25 cellular contexts compared by ENCODE assay signal in the genomic region with DNA sequence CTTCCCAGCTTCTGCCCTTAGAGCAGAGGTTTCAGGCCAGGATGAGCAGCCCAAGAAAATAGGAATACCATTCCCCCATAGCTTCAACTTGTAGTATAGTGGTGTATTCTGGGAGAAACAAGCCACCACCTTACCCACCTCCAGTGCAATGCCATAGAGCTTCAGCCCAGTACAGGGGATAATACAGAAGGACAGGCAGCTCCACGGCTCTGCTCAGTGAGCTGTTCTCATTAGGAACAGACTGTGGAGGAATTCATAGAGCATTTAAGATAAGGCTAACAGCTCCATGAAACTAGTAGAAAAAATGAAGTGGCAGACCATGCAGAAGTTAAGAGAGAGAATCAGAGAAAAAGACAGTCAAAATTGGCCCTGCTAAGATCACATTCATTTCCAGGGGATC.
"Had no signal": no experiment of that assay in that cellular context is flagged by ENCODE, and none has a peak within 500 bp of the region (broad histone marks: within the 10 kb centered on the region; RNA-seq: fewer than 3 reads in every experiment).

No MANE protein-coding gene starts in this region.

- H3K4me3 ChIP-seq: pancreas, prostate gland, right lobe of liver, sigmoid colon, stomach, thoracic aorta, thyroid gland, tibial nerve, upper lobe of left lung, vagina had no signal

- H3K36me3 ChIP-seq: neutrophil, pancreas, prostate gland, right lobe of liver, sigmoid colon, stomach, thoracic aorta, thyroid gland, tibial nerve, upper lobe of left lung, vagina had no signal

- H3K9me3 ChIP-seq: neutrophil, pancreas, prostate gland, right lobe of liver, sigmoid colon, thoracic aorta, thyroid gland, upper lobe of left lung, vagina had no signal

- DNase-seq: nephron progenitor cell; nucleus accumbens; pancreas; retina; right cardiac atrium; right lobe of liver; sigmoid colon; small intestine; stimulated activated CD4-positive, alpha-beta T cell treated with anti-CD3 and anti-CD28 coated beads, Interleukin-15, amount 100 ng/mL, for 24 hours; stimulated activated CD4-positive, alpha-beta T cell treated with anti-CD3 and anti-CD28 coated beads, Interleukin-2, amount 100 ng/mL, for 24 hours; stimulated activated CD4-positive, alpha-beta T cell treated with anti-CD3 and anti-CD28 coated beads, Interleukin-2, amount 100 ng/mL, for 48 hours; stimulated activated CD4-positive, alpha-beta T cell treated with anti-CD3 and anti-CD28 coated beads, Interleukin-4, amount 100 ng/mL, for 24 hours; stimulated activated naive B cell treated with anti-CD40 and anti-IgM and Interleukin-4, amounts not matched to agents 10 μg/mL and 1 μg/mL and 100 μg/mL, for 72 hours; stimulated activated naive CD4-positive, alpha-beta T cell treated with Interleukin-2 at 50 U/mL for 16 hours; stomach; thyroid gland; trophoblast cell; upper lobe of left lung had no signal

- ATAC-seq: pancreas; right lobe of liver; stimulated activated effector memory CD8-positive, alpha-beta T cell treated with anti-CD3 and anti-CD28 coated beads, Interleukin-12 subunit alpha, Interleukin-12 subunit beta, amount 100 ng/mL, for 72 hours; stimulated activated naive B cell treated with anti-CD40 and anti-IgM and Interleukin-4, amounts not matched to agents 10 μg/mL and 1 μg/mL and 100 μg/mL, for 72 hours had no signal

- H3K4me1 ChIP-seq: pancreas, prostate gland, right lobe of liver, sigmoid colon, stomach, thyroid gland, tibial nerve, upper lobe of left lung, vagina had no signal

- H3K27me3 ChIP-seq: neutrophil, pancreas, right lobe of liver, sigmoid colon, stomach, thyroid gland, tibial nerve, upper lobe of left lung, vagina had no signal

- FAIRE-seq: pancreas, urothelium cell line had no signal

- H3K27ac ChIP-seq: neutrophil, pancreas, prostate gland, right lobe of liver, sigmoid colon, stomach, thoracic aorta, thyroid gland, tibial nerve, upper lobe of left lung, vagina had no signal
